10 cellular contexts compared by ENCODE assay signal in the genomic region with DNA sequence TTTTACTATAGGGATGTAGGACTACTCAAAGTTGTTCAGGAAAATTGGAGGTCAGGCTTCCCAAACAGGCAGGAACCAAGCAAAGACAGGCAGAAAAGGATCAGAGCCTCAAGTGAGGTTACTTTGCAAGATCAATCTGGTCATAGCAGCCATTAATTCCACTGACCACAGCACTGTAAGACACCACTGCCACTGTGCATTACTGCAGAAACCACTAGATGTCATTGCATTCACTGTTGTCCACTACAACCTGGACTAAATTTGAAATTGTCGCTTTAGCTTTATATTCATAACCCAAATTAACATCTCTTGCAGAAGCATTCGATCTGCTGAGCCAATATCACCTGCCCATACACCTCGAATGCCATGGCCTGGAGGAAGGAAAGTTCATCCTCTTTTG.
DNase-seq lines count a peak whose midpoint lies in the region; ATAC-seq and TF ChIP-seq lines count a peak whose summit lies in the region.
"Had no signal": no experiment of that assay in that cellular context is flagged by ENCODE, and none has a peak within 500 bp of the region (broad histone marks: within the 10 kb centered on the region; RNA-seq: fewer than 3 reads in every experiment).

No MANE protein-coding gene starts in this region.

- no peak overlapping the region for H3K27ac ChIP-seq in A673 (ENCODE audit: low read depth, low read length, poor library complexity, severe bottlenecking)
- H3K27ac ChIP-seq in OCI-LY3 (ENCODE audit: low read length), result no peak overlapping the region

- POLR2A ChIA-PET in A673 (lab: Charles Lee; ENCODE audit: low non-redundant PET), result no interaction called here

- H3K4me1 ChIP-seq in A673 (ENCODE audit: insufficient read depth, low read length, poor library complexity, severe bottlenecking) (no peaks in the 10 kb centered on the region), OCI-LY3 (ENCODE audit: low read length) (no peaks in the 10 kb centered on the region)

- H2AFZ ChIP-seq in OCI-LY3 (ENCODE audit: low read depth, low read length), result no peak overlapping the region

- CTCF ChIA-PET in A673 (lab: Charles Lee), result no interaction called here

- H3K36me3 ChIP-seq in A673 (ENCODE audit: insufficient read depth, low read length, poor library complexity, severe bottlenecking) (no peaks in the 10 kb centered on the region), OCI-LY3 (replicated peaks; ENCODE audit: low read depth, low read length) (no peaks in the 10 kb centered on the region)

- BruUV-seq in A673 (replicated peaks; lab: Mats Ljungman, UMichigan), result no TSS peak

- no peak overlapping the region for H3K4me2 ChIP-seq in OCI-LY3 (ENCODE audit: low read length)

- DNase-seq in A673 (ENCODE audit: low spot score) (no peak), iPS-NIHi11 (ENCODE audit: low spot score) (peak; percentile 24), putamen (ENCODE audit: low spot score) (no peak), germinal center (ENCODE audit: low spot score) (no peak), activated gamma-delta T cell treated with Interleukin-2 at 50 U/mL for 16 hours (no peak), hepatic stellate cell (ENCODE audit: low spot score) (no peak)
- DNase-seq: activated B cell treated with CpG ODN at 0.5 μM for 24 hours; CD8-positive, alpha-beta T cell had no signal

- ATAC-seq in GM18867 (IDR thresholded peaks at IDR 0.05; ENCODE audit: unreplicated experiment), result peak; percentile 70
- ATAC-seq: CD8-positive, alpha-beta T cell had no signal

- no peaks in the 10 kb centered on the region for H3K27me3 ChIP-seq in A673 (replicated peaks; ENCODE audit: insufficient read depth, low read depth, low read length, poor library complexity)
- H3K27me3 ChIP-seq in OCI-LY3 (ENCODE audit: low read depth, low read length), result no peaks in the 10 kb centered on the region

- TF ChIP-seq CTCF in A673 (conservative IDR thresholded peaks at IDR 0.05; ENCODE audit: low read depth, low read length) (peak; percentile 26; the same call in 1 of the 2 replicates), OCI-LY3 (IDR thresholded peaks at IDR 0.05; ENCODE audit: low read depth, low read length) (peak; percentile 39)

- H3K4me3 ChIP-seq in A673 (ENCODE audit: low read depth, low read length, poor library complexity, severe bottlenecking) (no peak overlapping the region), OCI-LY3 (ENCODE audit: low read length) (no peak overlapping the region)

- intact Hi-C loops in A673 (cut with micrococcal nuclease; ENCODE audit: unreplicated experiment), result no loop called here

- no peaks in the 10 kb centered on the region for H3K79me2 ChIP-seq in OCI-LY3 (ENCODE audit: low read length)

- H3K9me3 ChIP-seq in A673 (ENCODE audit: low read depth, low read length, poor library complexity, severe bottlenecking), result no peaks in the 10 kb centered on the region
- H3K9me3 ChIP-seq in OCI-LY3 (ENCODE audit: insufficient read depth, low read length), result no peaks in the 10 kb centered on the region

- H4K20me1 ChIP-seq in OCI-LY3 (ENCODE audit: insufficient read depth, low read length), result no peaks in the 10 kb centered on the region

- H3K9ac ChIP-seq in OCI-LY3 (ENCODE audit: low read length), result no peak overlapping the region
